1 cellular context compared by ENCODE assay signal in the genomic region with DNA sequence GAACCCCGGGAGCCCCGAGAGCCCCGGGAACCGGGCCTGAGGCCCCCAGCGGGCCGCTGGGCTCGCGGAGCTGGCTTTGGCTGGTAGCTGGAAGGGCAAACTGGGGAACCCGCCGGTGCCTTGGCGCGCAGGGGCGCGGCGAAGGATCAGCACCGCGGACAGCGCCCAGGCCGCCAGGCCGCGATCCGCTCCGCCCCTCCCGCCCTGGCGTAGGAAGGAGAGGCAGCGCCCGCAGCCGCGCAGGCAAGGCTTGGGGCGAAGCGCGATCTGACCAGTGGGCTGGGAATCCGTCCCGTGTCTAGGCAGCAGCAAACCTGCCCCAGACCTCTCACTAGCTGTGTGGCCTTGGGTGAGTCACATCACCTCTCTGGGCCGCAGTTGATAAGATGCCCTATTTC.
TF ChIP-seq lines count a peak whose summit lies in the region.

No MANE protein-coding gene starts in this region.

TF ChIP-seq in HepG2, 621 proteins besides CTCF, POLR2A, EP300 and RAD21 (continued from another document and continues in another):
- TF ChIP-seq ZNF318 (CRISPR knock-in tag; IDR thresholded peaks at IDR 0.05) (peak; percentile 72; the same call in 1 of the 2 replicates), ZNF629 (CRISPR knock-in tag; conservative IDR thresholded peaks at IDR 0.05) (peak; percentile 60; the same call in 1 of the 2 replicates), ZBTB38 (CRISPR knock-in tag; IDR thresholded peaks at IDR 0.05) (peak; percentile 94), PAWR (CRISPR knock-in tag; IDR thresholded peaks at IDR 0.05; ENCODE audit: borderline replicate concordance) (no peak), ZNF546 (CRISPR knock-in tag; conservative IDR thresholded peaks at IDR 0.05) (peak; percentile 98), BORCS8-MEF2B (CRISPR knock-in tag; IDR thresholded peaks at IDR 0.05) (peak; percentile 98), RORA (CRISPR knock-in tag; IDR thresholded peaks at IDR 0.05) (no peak), SSRP1 (CRISPR knock-in tag; IDR thresholded peaks at IDR 0.05) (no peak), MLLT10 (CRISPR knock-in tag; IDR thresholded peaks at IDR 0.05) (no peak), HNRNPLL (IDR thresholded peaks at IDR 0.05; ENCODE audit: low read depth, low read length, poor library complexity, severe bottlenecking) (peak; percentile 81), SMAD3 (CRISPR knock-in tag; IDR thresholded peaks at IDR 0.05) (peak; percentile 95), CBX2 (IDR thresholded peaks at IDR 0.05; ENCODE audit: low read depth, low read length) (no peak), CBX2 (CRISPR knock-in tag; IDR thresholded peaks at IDR 0.05; ENCODE audit: low read depth) (0 out of 2 replicates have a peak, but pooled peaks have one; percentile 46), ZNF512 (CRISPR knock-in tag; IDR thresholded peaks at IDR 0.05) (no peak), RAD51 (IDR thresholded peaks at IDR 0.05; ENCODE audit: borderline replicate concordance) (no peak), ZNF737 (CRISPR knock-in tag; IDR thresholded peaks at IDR 0.05; ENCODE audit: borderline replicate concordance) (0 out of 2 replicates have a peak, but pooled peaks have one; percentile 64), GABPB1 (CRISPR knock-in tag; IDR thresholded peaks at IDR 0.05) (peak; percentile 83), SP2 (CRISPR knock-in tag; IDR thresholded peaks at IDR 0.05) (peak; percentile 61), NR2C2 (CRISPR knock-in tag; IDR thresholded peaks at IDR 0.05; ENCODE audit: borderline replicate concordance) (0 out of 2 replicates have a peak, but pooled peaks have one; percentile 27), MAFK (conservative IDR thresholded peaks at IDR 0.05 in 1 of 2, IDR thresholded peaks at IDR 0.05 in 1 of 2; ENCODE audit: low read length in 2 of 2) (no peak), RBM39 (IDR thresholded peaks at IDR 0.05; ENCODE audit: low read depth, low read length, poor library complexity, severe bottlenecking) (no peak), CHD4 (IDR thresholded peaks at IDR 0.05; ENCODE audit: borderline replicate concordance, low read length) (no peak), ZNF331 (CRISPR knock-in tag; IDR thresholded peaks at IDR 0.05) (peak; percentile 97), GATAD1 (CRISPR knock-in tag; IDR thresholded peaks at IDR 0.05) (peak; percentile 78), ZBTB1 (CRISPR knock-in tag; IDR thresholded peaks at IDR 0.05; ENCODE audit: borderline replicate concordance) (peak; percentile 88; the same call in 1 of the 2 replicates), ZNF530 (CRISPR knock-in tag; IDR thresholded peaks at IDR 0.05; ENCODE audit: low read depth) (peak; percentile 95; the same call in 1 of the 2 replicates), ZNF333 (CRISPR knock-in tag; IDR thresholded peaks at IDR 0.05; ENCODE audit: borderline replicate concordance) (peak; percentile 93), ZBTB44 (CRISPR knock-in tag; IDR thresholded peaks at IDR 0.05) (peak; percentile 98), MXI1 (IDR thresholded peaks at IDR 0.05; ENCODE audit: borderline replicate concordance, low read depth, low read length) (peak; percentile 74; the same call in 2 of the 3 replicates)
- TF ChIP-seq, protein P1, sequence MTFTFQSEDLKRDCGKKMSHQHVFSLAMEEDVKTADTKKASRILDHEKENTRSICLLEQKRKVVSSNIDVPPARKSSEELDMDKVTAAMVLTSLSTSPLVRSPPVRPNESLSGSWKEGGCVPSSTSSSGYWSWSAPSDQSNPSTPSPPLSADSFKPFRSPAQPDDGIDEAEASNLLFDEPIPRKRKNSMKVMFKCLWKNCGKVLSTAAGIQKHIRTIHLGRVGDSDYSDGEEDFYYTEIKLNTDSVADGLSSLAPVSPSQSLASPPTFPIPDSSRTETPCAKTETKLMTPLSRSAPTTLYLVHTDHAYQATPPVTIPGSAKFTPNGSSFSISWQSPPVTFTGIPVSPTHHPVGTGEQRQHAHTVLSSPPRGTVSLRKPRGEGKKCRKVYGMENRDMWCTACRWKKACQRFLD (CRISPR knock-in tag; IDR thresholded peaks at IDR 0.05; ENCODE audit: borderline replicate concordance): peak; percentile 92
- TF ChIP-seq, protein P2, sequence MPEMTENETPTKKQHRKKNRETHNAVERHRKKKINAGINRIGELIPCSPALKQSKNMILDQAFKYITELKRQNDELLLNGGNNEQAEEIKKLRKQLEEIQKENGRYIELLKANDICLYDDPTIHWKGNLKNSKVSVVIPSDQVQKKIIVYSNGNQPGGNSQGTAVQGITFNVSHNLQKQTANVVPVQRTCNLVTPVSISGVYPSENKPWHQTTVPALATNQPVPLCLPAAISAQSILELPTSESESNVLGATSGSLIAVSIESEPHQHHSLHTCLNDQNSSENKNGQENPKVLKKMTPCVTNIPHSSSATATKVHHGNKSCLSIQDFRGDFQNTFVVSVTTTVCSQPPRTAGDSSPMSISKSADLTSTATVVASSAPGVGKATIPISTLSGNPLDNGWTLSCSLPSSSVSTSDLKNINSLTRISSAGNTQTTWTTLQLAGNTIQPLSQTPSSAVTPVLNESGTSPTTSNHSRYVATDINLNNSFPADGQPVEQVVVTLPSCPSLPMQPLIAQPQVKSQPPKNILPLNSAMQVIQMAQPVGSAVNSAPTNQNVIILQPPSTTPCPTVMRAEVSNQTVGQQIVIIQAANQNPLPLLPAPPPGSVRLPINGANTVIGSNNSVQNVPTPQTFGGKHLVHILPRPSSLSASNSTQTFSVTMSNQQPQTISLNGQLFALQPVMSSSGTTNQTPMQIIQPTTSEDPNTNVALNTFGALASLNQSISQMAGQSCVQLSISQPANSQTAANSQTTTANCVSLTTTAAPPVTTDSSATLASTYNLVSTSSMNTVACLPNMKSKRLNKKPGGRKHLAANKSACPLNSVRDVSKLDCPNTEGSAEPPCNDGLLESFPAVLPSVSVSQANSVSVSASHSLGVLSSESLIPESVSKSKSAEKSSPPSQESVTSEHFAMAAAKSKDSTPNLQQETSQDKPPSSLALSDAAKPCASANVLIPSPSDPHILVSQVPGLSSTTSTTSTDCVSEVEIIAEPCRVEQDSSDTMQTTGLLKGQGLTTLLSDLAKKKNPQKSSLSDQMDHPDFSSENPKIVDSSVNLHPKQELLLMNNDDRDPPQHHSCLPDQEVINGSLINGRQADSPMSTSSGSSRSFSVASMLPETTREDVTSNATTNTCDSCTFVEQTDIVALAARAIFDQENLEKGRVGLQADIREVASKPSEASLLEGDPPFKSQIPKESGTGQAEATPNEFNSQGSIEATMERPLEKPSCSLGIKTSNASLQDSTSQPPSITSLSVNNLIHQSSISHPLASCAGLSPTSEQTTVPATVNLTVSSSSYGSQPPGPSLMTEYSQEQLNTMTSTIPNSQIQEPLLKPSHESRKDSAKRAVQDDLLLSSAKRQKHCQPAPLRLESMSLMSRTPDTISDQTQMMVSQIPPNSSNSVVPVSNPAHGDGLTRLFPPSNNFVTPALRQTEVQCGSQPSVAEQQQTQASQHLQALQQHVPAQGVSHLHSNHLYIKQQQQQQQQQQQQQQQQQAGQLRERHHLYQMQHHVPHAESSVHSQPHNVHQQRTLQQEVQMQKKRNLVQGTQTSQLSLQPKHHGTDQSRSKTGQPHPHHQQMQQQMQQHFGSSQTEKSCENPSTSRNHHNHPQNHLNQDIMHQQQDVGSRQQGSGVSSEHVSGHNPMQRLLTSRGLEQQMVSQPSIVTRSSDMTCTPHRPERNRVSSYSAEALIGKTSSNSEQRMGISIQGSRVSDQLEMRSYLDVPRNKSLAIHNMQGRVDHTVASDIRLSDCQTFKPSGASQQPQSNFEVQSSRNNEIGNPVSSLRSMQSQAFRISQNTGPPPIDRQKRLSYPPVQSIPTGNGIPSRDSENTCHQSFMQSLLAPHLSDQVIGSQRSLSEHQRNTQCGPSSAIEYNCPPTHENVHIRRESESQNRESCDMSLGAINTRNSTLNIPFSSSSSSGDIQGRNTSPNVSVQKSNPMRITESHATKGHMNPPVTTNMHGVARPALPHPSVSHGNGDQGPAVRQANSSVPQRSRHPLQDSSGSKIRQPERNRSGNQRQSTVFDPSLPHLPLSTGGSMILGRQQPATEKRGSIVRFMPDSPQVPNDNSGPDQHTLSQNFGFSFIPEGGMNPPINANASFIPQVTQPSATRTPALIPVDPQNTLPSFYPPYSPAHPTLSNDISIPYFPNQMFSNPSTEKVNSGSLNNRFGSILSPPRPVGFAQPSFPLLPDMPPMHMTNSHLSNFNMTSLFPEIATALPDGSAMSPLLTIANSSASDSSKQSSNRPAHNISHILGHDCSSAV (CRISPR knock-in tag; IDR thresholded peaks at IDR 0.05; ENCODE audit: borderline replicate concordance): no peak
- TF ChIP-seq, protein P3, sequence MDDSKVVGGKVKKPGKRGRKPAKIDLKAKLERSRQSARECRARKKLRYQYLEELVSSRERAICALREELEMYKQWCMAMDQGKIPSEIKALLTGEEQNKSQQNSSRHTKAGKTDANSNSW (CRISPR knock-in tag; IDR thresholded peaks at IDR 0.05; ENCODE audit: borderline replicate concordance): peak; percentile 95; the same call in 1 of the 2 replicates
